16 cellular contexts compared by ENCODE assay signal in the genomic region with DNA sequence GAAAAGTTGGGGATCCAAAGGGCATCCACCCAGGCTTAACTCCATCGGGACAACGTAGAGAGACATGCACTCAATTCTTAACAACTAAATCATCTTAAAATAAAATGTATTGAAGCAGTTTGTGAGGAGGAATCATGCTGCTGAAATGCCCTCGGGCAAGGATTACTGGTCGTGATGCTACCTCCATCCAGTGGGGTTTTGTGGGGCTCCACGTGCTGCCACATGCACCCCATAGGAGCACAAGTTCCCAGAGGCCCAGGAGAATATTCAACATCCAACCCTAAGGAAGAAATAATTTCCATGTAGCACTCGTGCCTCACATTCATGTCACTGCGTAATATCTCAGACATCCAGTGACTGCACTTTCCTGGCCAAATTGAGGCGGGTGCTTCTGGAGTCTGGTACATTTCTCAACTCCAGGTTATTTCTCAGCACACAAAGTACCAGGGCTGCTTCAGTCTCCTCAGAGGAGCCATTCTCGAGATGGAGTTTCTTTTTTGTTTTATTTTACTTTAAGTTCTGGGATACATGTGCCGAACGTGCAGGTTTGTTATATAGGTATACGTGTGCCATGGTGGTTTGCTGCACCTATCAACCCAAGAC.
A peak's percentile ranks its signal among the peaks of the same experiment; 100 is the strongest.
DNase-seq lines count a peak whose midpoint lies in the region; ATAC-seq and TF ChIP-seq lines count a peak whose summit lies in the region.
"Had no signal": no experiment of that assay in that cellular context is flagged by ENCODE, and none has a peak within 500 bp of the region (broad histone marks: within the 10 kb centered on the region; RNA-seq: fewer than 3 reads in every experiment).

No MANE protein-coding gene starts in this region.

- intact Hi-C loops in esophagus muscularis mucosa (cut with DNase I): no loop called here
- intact Hi-C loops in CD4-positive, alpha-beta T cell (cut with DNase I, micrococcal nuclease): no loop called here

- no peaks in the 10 kb centered on the region for H3K9me3 Mint-ChIP-seq in CD4-positive, alpha-beta T cell
- H3K9me3 Mint-ChIP-seq: natural killer cell; T-helper 2 cell treated with Interferon-gamma antibody and Interleukin-4, amounts not matched to agents 5 μg/mL and 100 μg/mL, for 36 hours had no signal

- no peak for TF ChIP-seq EP300 in esophagus muscularis mucosa (IDR thresholded peaks at IDR 0.05)

- POLR2A ChIA-PET in CD4-positive, alpha-beta T cell (lab: Charles Lee): no interaction called here

- DNase-seq in EH (ENCODE audit: low read depth) (peak; percentile 40), esophagus muscularis mucosa (ENCODE audit: extremely low spot score) (no peak), left lobe of liver (ENCODE audit: low spot score) (no peak), activated T-cell treated with anti-CD3 and anti-CD28 coated beads for 4 hours (no peak), HAP-1 (ENCODE audit: low spot score in 2 of 2) (no peak), DMS79 treated with DMSO at 0.1 percent for 48 hours (lab: John Stamatoyannopoulos, UW) (no peak)
- no peak for DNase-seq in CD4-positive, alpha-beta T cell
- DNase-seq: DMS153, natural killer cell, NCI-H526 treated with DMSO at 0.1 percent for 48 hours, RPMI8226 had no signal

- no peak for TF ChIP-seq CTCF in esophagus muscularis mucosa (IDR thresholded peaks at IDR 0.05)
- TF ChIP-seq CTCF in CD4-positive, alpha-beta T cell (IDR thresholded peaks at IDR 0.05): no peak

- H3K4me3 Mint-ChIP-seq in CD4-positive, alpha-beta T cell: no peak overlapping the region
- H3K4me3 Mint-ChIP-seq: natural killer cell; T-helper 2 cell treated with Interferon-gamma antibody and Interleukin-4, amounts not matched to agents 5 μg/mL and 100 μg/mL, for 36 hours had no signal

- peak overlapping the region; percentile 16 to 66 (median 34) for H3K9ac ChIP-seq in skeletal muscle tissue (ENCODE audit: low read depth in 1 of 3, low read length in 3 of 3)

- H3K27ac Mint-ChIP-seq in CD4-positive, alpha-beta T cell: no peak overlapping the region
- H3K27ac Mint-ChIP-seq: natural killer cell; T-helper 2 cell treated with Interferon-gamma antibody and Interleukin-4, amounts not matched to agents 5 μg/mL and 100 μg/mL, for 36 hours had no signal

- H3K27me3 Mint-ChIP-seq in CD4-positive, alpha-beta T cell: no peaks in the 10 kb centered on the region

- peaks cover 3% of the 10 kb centered on the region for H3K4me1 Mint-ChIP-seq in CD4-positive, alpha-beta T cell (ENCODE audit: low read depth)
- H3K4me1 Mint-ChIP-seq: natural killer cell had no signal

- peak overlapping the region; percentile 79 to 83 (median 80) for H3K27ac ChIP-seq in esophagus muscularis mucosa (replicated peaks in 1 of 4)
- peak overlapping the region; percentile 83 for H3K27ac ChIP-seq in skeletal muscle tissue (ENCODE audit: low read depth, low read length)
- H3K27ac ChIP-seq in CD4-positive, alpha-beta T cell (ENCODE audit: low read depth, low read length): no peak overlapping the region
- H3K27ac ChIP-seq: brain microvascular endothelial cell had no signal

- ATAC-seq in left lobe of liver: peak; percentile 10
- no peak for ATAC-seq in CD4-positive, alpha-beta T cell (ENCODE audit: poor library complexity)
- ATAC-seq: K562, natural killer cell had no signal

- H3K36me3 Mint-ChIP-seq in CD4-positive, alpha-beta T cell (ENCODE audit: low read depth): no peaks in the 10 kb centered on the region
- H3K36me3 Mint-ChIP-seq: natural killer cell had no signal

- in situ Hi-C loops in HAP-1 (cut with MboI; ENCODE audit: low sequenced_read_pairs): no loop called here

- H3K27me3 ChIP-seq in esophagus muscularis mucosa: no peaks in the 10 kb centered on the region
- no peaks in the 10 kb centered on the region for H3K27me3 ChIP-seq in skeletal muscle tissue (ENCODE audit: control insufficient read depth in 3 of 3, insufficient read depth in 3 of 3, low read length in 3 of 3)
- H3K27me3 ChIP-seq in CD4-positive, alpha-beta T cell (ENCODE audit: control insufficient read depth, insufficient read depth, low read length): no peaks in the 10 kb centered on the region
- no peaks in the 10 kb centered on the region for H3K27me3 ChIP-seq in HAP-1 (ENCODE audit: low read depth)
- H3K27me3 ChIP-seq: brain microvascular endothelial cell had no signal

- CTCF ChIA-PET in CD4-positive, alpha-beta T cell (lab: Charles Lee): no interaction called here

- 65% methylated on average over 12 of the region's 12 CpGs for WGBS in esophagus muscularis mucosa

- H3K4me3 ChIP-seq in esophagus muscularis mucosa (no peak overlapping the region), skeletal muscle tissue (ENCODE audit: low read length in 3 of 3) (peak overlapping the region in 2 of 3 donors; percentile 33 to 57), HAP-1 (no peak overlapping the region)
- H3K4me3 ChIP-seq: K562, smooth muscle cell had no signal

- H3K36me3 ChIP-seq in esophagus muscularis mucosa (no peaks in the 10 kb centered on the region), skeletal muscle tissue (ENCODE audit: control insufficient read depth in 3 of 3, insufficient read depth in 3 of 3, low read length in 3 of 3) (no peaks in the 10 kb centered on the region), HAP-1 (replicated peaks) (no peaks in the 10 kb centered on the region)
- H3K36me3 ChIP-seq: brain microvascular endothelial cell had no signal

- no peak for TF ChIP-seq POLR2A in esophagus muscularis mucosa (IDR thresholded peaks at IDR 0.05; ENCODE audit: low read depth)

- H3K9me3 ChIP-seq in esophagus muscularis mucosa (no peaks in the 10 kb centered on the region), skeletal muscle tissue (ENCODE audit: control insufficient read depth in 3 of 3, low read length in 3 of 3) (no peaks in the 10 kb centered on the region), HAP-1 (no peaks in the 10 kb centered on the region)
- no peaks in the 10 kb centered on the region for H3K9me3 ChIP-seq in CD4-positive, alpha-beta T cell (ENCODE audit: control insufficient read depth, low read length)

- H3K4me1 ChIP-seq in esophagus muscularis mucosa: peaks cover 0 to 51% (median 29%) of the 10 kb centered on the region in 4 donors
- peaks cover 52 to 54% (median 53%) of the 10 kb centered on the region in 3 donors for H3K4me1 ChIP-seq in skeletal muscle tissue (ENCODE audit: control insufficient read depth in 3 of 3, insufficient read depth in 3 of 3, low read length in 3 of 3)
- peaks cover 8% of the 10 kb centered on the region for H3K4me1 ChIP-seq in HAP-1

Comparison
In these comparisons a context has a peak if more than half of its experiments do, and no peak if none do; other contexts are left out.
1. H3K4me3 ChIP-seq: peak in skeletal muscle tissue (2 of 3); none in esophagus muscularis mucosa (0 of 4) and HAP-1 (single experiment).